20 cellular contexts compared by ENCODE assay signal in the genomic region with DNA sequence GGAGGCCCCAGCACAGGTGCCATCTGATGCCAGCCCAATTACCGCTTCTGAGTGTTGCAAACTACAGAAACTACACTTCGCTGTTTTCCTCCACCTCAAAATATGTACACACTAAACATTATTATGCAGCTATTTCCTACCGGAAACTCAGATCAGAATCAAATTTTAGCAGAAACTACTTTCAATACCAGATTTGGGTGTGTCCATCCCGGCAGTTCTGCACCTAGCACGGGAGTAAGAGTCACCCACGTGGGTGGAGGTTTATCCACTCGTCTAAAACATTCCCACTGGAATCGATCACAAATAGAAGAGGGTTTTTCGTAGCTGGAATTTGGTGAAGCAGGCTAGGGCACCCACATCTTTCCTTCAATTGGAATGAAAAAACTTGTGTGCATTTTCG.
"Had no signal": no experiment of that assay in that cellular context is flagged by ENCODE, and none has a peak within 500 bp of the region (broad histone marks: within the 10 kb centered on the region; RNA-seq: fewer than 3 reads in every experiment).

No MANE protein-coding gene starts in this region.

- H3K4me3 Mint-ChIP-seq: activated CD4-positive, alpha-beta memory T cell treated with anti-CD3 and anti-CD28 coated beads, Interleukin-2, amount 10 ng/mL, durations not matched to agents 7 days and 5 days; activated CD4-positive, alpha-beta T cell treated with anti-CD3 and anti-CD28 coated beads for 36 hours; activated T-cell treated with anti-CD3 and anti-CD28 coated beads, Interleukin-2, amount 50 U/mL, for 4 hours; immature natural killer cell; naive B cell; stimulated activated effector memory CD8-positive, alpha-beta T cell treated with anti-CD3 and anti-CD28 coated beads, Interleukin-12 subunit alpha, Interleukin-12 subunit beta, amount 100 ng/mL, for 72 hours; T-helper 17 cell had no signal

- H3K36me3 Mint-ChIP-seq: immature natural killer cell; naive B cell; stimulated activated effector memory CD8-positive, alpha-beta T cell treated with anti-CD3 and anti-CD28 coated beads, Interleukin-12 subunit alpha, Interleukin-12 subunit beta, amount 100 ng/mL, for 72 hours had no signal

- ATAC-seq: activated CD4-positive, alpha-beta T cell treated with anti-CD3 and anti-CD28 coated beads for 36 hours; activated T-cell treated with anti-CD3 and anti-CD28 coated beads, Interleukin-2, amount 50 U/mL, for 4 hours; stimulated activated effector memory CD8-positive, alpha-beta T cell treated with anti-CD3 and anti-CD28 coated beads, Interleukin-12 subunit alpha, Interleukin-12 subunit beta, amount 100 ng/mL, for 72 hours; T-helper 17 cell had no signal

- H3K4me1 ChIP-seq: adrenal gland, esophagus squamous epithelium, thyroid gland had no signal

- H3K36me3 ChIP-seq: adrenal gland, esophagus squamous epithelium, thyroid gland, WERI-Rb-1 had no signal

- H3K27me3 Mint-ChIP-seq: activated CD4-positive, alpha-beta T cell treated with anti-CD3 and anti-CD28 coated beads for 36 hours had no signal

- H3K9me3 Mint-ChIP-seq: activated CD4-positive, alpha-beta memory T cell treated with anti-CD3 and anti-CD28 coated beads, Interleukin-2, amount 10 ng/mL, durations not matched to agents 7 days and 5 days; activated T-cell treated with anti-CD3 and anti-CD28 coated beads, Interleukin-2, amount 50 U/mL, for 4 hours; immature natural killer cell; naive B cell; stimulated activated effector memory CD8-positive, alpha-beta T cell treated with anti-CD3 and anti-CD28 coated beads, Interleukin-12 subunit alpha, Interleukin-12 subunit beta, amount 100 ng/mL, for 72 hours had no signal

- H3K4me1 Mint-ChIP-seq: activated CD4-positive, alpha-beta memory T cell treated with anti-CD3 and anti-CD28 coated beads, Interleukin-2, amount 10 ng/mL, durations not matched to agents 7 days and 5 days; activated CD4-positive, alpha-beta T cell treated with anti-CD3 and anti-CD28 coated beads for 36 hours; immature natural killer cell; naive B cell; stimulated activated effector memory CD8-positive, alpha-beta T cell treated with anti-CD3 and anti-CD28 coated beads, Interleukin-12 subunit alpha, Interleukin-12 subunit beta, amount 100 ng/mL, for 72 hours; T-helper 17 cell had no signal

- H3K27ac Mint-ChIP-seq: activated CD4-positive, alpha-beta memory T cell treated with anti-CD3 and anti-CD28 coated beads, Interleukin-2, amount 10 ng/mL, durations not matched to agents 7 days and 5 days; activated CD4-positive, alpha-beta T cell treated with anti-CD3 and anti-CD28 coated beads for 36 hours; immature natural killer cell; naive B cell; stimulated activated effector memory CD8-positive, alpha-beta T cell treated with anti-CD3 and anti-CD28 coated beads, Interleukin-12 subunit alpha, Interleukin-12 subunit beta, amount 100 ng/mL, for 72 hours; T-helper 17 cell had no signal

- DNase-seq: activated CD4-positive, alpha-beta memory T cell treated with anti-CD3 and anti-CD28 coated beads, Interleukin-2, amount 10 ng/mL, durations not matched to agents 7 days and 5 days; activated CD4-positive, alpha-beta T cell treated with anti-CD3 and anti-CD28 coated beads for 36 hours; activated effector memory CD4-positive, alpha-beta T cell treated with Interleukin-2 at 50 U/mL for 16 hours; activated naive CD4-positive, alpha-beta T cell treated with anti-CD3 and anti-CD28 coated beads, Interleukin-2, amount 50 U/mL, for 16 hours; activated T-cell treated with anti-CD3 and anti-CD28 coated beads, Interleukin-2, amount 50 U/mL, for 4 hours; adrenal gland; dorsolateral prefrontal cortex; esophagus squamous epithelium; hippocampal formation; immature natural killer cell; naive B cell; posterior cingulate gyrus; retina; stimulated activated CD4-positive, alpha-beta T cell treated with anti-CD3 and anti-CD28 coated beads, Interleukin-12 subunit alpha, Interleukin-12 subunit beta, amount 100 ng/mL, for 4 hours; stimulated activated CD4-positive, alpha-beta T cell treated with anti-CD3 and anti-CD28 coated beads, Interleukin-2, amount 100 ng/mL, for 24 hours; T-helper 17 cell; thyroid gland; WERI-Rb-1 had no signal

- H3K27ac ChIP-seq: adrenal gland, dorsolateral prefrontal cortex, esophagus squamous epithelium, thyroid gland, WERI-Rb-1 had no signal

- H3K9me3 ChIP-seq: adrenal gland, esophagus squamous epithelium, thyroid gland had no signal

- FAIRE-seq: urothelium cell line had no signal

- H3K27me3 ChIP-seq: adrenal gland, thyroid gland had no signal

- H3K4me3 ChIP-seq: adrenal gland, dorsolateral prefrontal cortex, esophagus squamous epithelium, thyroid gland had no signal
